1 cellular context compared by ENCODE assay signal in genomic region chr5:52876456-52876855, GRCh38.
TF ChIP-seq lines count a peak whose summit lies in the region.

No MANE protein-coding gene starts in this region.

TF ChIP-seq in HepG2, 621 proteins besides CTCF, POLR2A, EP300 and RAD21 (continued from another document):
- TF ChIP-seq ZNF609 (CRISPR knock-in tag; IDR thresholded peaks at IDR 0.05; ENCODE audit: borderline replicate concordance) (no peak), MLLT10 (CRISPR knock-in tag; IDR thresholded peaks at IDR 0.05) (no peak), ZNF33A (CRISPR knock-in tag; IDR thresholded peaks at IDR 0.05; ENCODE audit: borderline replicate concordance) (no peak), SP5 (CRISPR knock-in tag; IDR thresholded peaks at IDR 0.05; ENCODE audit: borderline replicate concordance, low read depth) (no peak), ARNT2 (CRISPR knock-in tag; IDR thresholded peaks at IDR 0.05; ENCODE audit: low read depth) (no peak), ZNF446 (CRISPR knock-in tag; IDR thresholded peaks at IDR 0.05) (no peak), ZNF780A (CRISPR knock-in tag; IDR thresholded peaks at IDR 0.05) (no peak), CENPBD1 (CRISPR knock-in tag; IDR thresholded peaks at IDR 0.05; ENCODE audit: borderline replicate concordance, low read depth) (no peak), ZNF672 (CRISPR knock-in tag; IDR thresholded peaks at IDR 0.05) (no peak), ZNF563 (CRISPR knock-in tag; IDR thresholded peaks at IDR 0.05) (no peak), ERF (CRISPR knock-in tag; IDR thresholded peaks at IDR 0.05) (no peak), FOXM1 (CRISPR knock-in tag; IDR thresholded peaks at IDR 0.05) (no peak)
- TF ChIP-seq, protein P1, sequence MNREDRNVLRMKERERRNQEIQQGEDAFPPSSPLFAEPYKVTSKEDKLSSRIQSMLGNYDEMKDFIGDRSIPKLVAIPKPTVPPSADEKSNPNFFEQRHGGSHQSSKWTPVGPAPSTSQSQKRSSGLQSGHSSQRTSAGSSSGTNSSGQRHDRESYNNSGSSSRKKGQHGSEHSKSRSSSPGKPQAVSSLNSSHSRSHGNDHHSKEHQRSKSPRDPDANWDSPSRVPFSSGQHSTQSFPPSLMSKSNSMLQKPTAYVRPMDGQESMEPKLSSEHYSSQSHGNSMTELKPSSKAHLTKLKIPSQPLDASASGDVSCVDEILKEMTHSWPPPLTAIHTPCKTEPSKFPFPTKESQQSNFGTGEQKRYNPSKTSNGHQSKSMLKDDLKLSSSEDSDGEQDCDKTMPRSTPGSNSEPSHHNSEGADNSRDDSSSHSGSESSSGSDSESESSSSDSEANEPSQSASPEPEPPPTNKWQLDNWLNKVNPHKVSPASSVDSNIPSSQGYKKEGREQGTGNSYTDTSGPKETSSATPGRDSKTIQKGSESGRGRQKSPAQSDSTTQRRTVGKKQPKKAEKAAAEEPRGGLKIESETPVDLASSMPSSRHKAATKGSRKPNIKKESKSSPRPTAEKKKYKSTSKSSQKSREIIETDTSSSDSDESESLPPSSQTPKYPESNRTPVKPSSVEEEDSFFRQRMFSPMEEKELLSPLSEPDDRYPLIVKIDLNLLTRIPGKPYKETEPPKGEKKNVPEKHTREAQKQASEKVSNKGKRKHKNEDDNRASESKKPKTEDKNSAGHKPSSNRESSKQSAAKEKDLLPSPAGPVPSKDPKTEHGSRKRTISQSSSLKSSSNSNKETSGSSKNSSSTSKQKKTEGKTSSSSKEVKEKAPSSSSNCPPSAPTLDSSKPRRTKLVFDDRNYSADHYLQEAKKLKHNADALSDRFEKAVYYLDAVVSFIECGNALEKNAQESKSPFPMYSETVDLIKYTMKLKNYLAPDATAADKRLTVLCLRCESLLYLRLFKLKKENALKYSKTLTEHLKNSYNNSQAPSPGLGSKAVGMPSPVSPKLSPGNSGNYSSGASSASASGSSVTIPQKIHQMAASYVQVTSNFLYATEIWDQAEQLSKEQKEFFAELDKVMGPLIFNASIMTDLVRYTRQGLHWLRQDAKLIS (CRISPR knock-in tag; IDR thresholded peaks at IDR 0.05), result no peak
